Comparison of ENCODE assay signal across 10 cellular contexts in genomic region chr1:40663324-40664166, GRCh38. TPM values are rescaled to one million over a fixed set of nuclear protein-coding genes. Genes with fewer than 3 reads are reported as not detected.
DNase-seq lines count a peak whose midpoint lies in the region; ATAC-seq and TF ChIP-seq lines count a peak whose summit lies in the region.
"Had no signal": no experiment of that assay in that cellular context is flagged by ENCODE, and none has a peak within 500 bp of the region (broad histone marks: within the 10 kb centered on the region; RNA-seq: fewer than 3 reads in every experiment).

No MANE protein-coding gene starts in this region.

- no peak overlapping the region for H2AK5ac ChIP-seq in mesenchymal stem cell (ENCODE audit: low read length, severe bottlenecking)

- no peak overlapping the region for H4K91ac ChIP-seq in mesenchymal stem cell (ENCODE audit: low read length)

- no peak overlapping the region for H3K18ac ChIP-seq in mesenchymal stem cell (ENCODE audit: low read depth in 1 of 2, low read length in 2 of 2)

- H3K4me1 ChIP-seq in Loucy (ENCODE audit: insufficient read depth, low read length, poor library complexity, severe bottlenecking) (peaks cover 58% of the 10 kb centered on the region), mucosa of rectum (ENCODE audit: control insufficient read depth in 2 of 2, insufficient read depth in 2 of 2, low read length in 2 of 2) (peaks cover 3 to 9% of the 10 kb centered on the region in 2 donors), mesenchymal stem cell (ENCODE audit: control insufficient read depth, insufficient read depth, low read depth, low read length) (peaks cover 13% of the 10 kb centered on the region)

- ATAC-seq in SK-N-SH treated with all-trans-retinoic acid at 6 μM for 48 hours (no peak), GM21390 (IDR thresholded peaks at IDR 0.05; ENCODE audit: unreplicated experiment) (no peak)

- H2AFZ ChIP-seq in Loucy (ENCODE audit: low read length) (no peak overlapping the region), mesenchymal stem cell (ENCODE audit: low read depth, low read length) (no peak overlapping the region)
- H2AFZ ChIP-seq: hepatocyte had no signal

- H3K14ac ChIP-seq in mesenchymal stem cell (ENCODE audit: low read length in 2 of 2) = no peak overlapping the region

- H3K9me3 ChIP-seq in Loucy (ENCODE audit: insufficient read depth, low read depth, low read length) (no peaks in the 10 kb centered on the region), mucosa of rectum (ENCODE audit: control insufficient read depth in 2 of 2, low read length in 2 of 2) (no peaks in the 10 kb centered on the region), mesenchymal stem cell (ENCODE audit: control insufficient read depth, low read length) (no peaks in the 10 kb centered on the region)

- H3K27me3 ChIP-seq in Loucy (ENCODE audit: insufficient read depth, low read length, poor library complexity, severe bottlenecking) = no peaks in the 10 kb centered on the region
- H3K27me3 ChIP-seq in mucosa of rectum (ENCODE audit: control insufficient read depth in 2 of 2, insufficient read depth in 2 of 2, low read length in 2 of 2) = no peaks in the 10 kb centered on the region
- H3K27me3 ChIP-seq in mesenchymal stem cell (ENCODE audit: control insufficient read depth in 1 of 2, insufficient read depth in 1 of 2, low read length in 2 of 2) = peaks cover 43 to 66% of the 10 kb centered on the region in 2 experiments
- H3K27me3 ChIP-seq: hepatocyte had no signal

- H3K9ac ChIP-seq in Loucy (ENCODE audit: low read depth, low read length, poor library complexity, severe bottlenecking) (peak overlapping the region; percentile 64), mucosa of rectum (ENCODE audit: low read depth in 1 of 2, low read length in 2 of 2) (no peak overlapping the region), mesenchymal stem cell (ENCODE audit: low read length) (no peak overlapping the region)

- no peak overlapping the region for H2BK120ac ChIP-seq in mesenchymal stem cell (ENCODE audit: low read depth, low read length)

- H3K27ac ChIP-seq in mucosa of rectum (ENCODE audit: low read depth in 2 of 2, low read length in 2 of 2) = peak overlapping the region; percentile 23 to 42
- no peak overlapping the region for H3K27ac ChIP-seq in mesenchymal stem cell (ENCODE audit: low read length, poor library complexity, severe bottlenecking)
- H3K27ac ChIP-seq: hepatocyte had no signal

- H3K23ac ChIP-seq in mesenchymal stem cell (ENCODE audit: low read length in 2 of 2) = no peak overlapping the region

- no peaks in the 10 kb centered on the region for H3K79me1 ChIP-seq in mesenchymal stem cell (replicated peaks; ENCODE audit: low read length, poor library complexity, severe bottlenecking)

- TF ChIP-seq CTCF in Loucy (conservative IDR thresholded peaks at IDR 0.05; ENCODE audit: low read length) = no peak

- no peak overlapping the region for H2BK15ac ChIP-seq in mesenchymal stem cell (ENCODE audit: low read depth, poor library complexity, severe bottlenecking)

- H2BK12ac ChIP-seq in mesenchymal stem cell (ENCODE audit: low read length in 2 of 2) = no peak overlapping the region

- H3K4ac ChIP-seq in mesenchymal stem cell (ENCODE audit: low read depth in 1 of 2, low read length in 2 of 2) = no peak overlapping the region

- H3K79me2 ChIP-seq in Loucy (ENCODE audit: insufficient read depth, low read length) = peaks cover 39% of the 10 kb centered on the region; the same call in 1 of the 2 replicates
- H3K79me2 ChIP-seq: hepatocyte had no signal

- no peak overlapping the region for H4K8ac ChIP-seq in mesenchymal stem cell (ENCODE audit: low read length)

- WGBS in mesenchymal stem cell = 36% methylated on average over 7 of the region's 8 CpGs

- no peak overlapping the region for H2BK5ac ChIP-seq in mesenchymal stem cell (ENCODE audit: low read depth, low read length, poor library complexity, severe bottlenecking)

- no peaks in the 10 kb centered on the region for H3F3A ChIP-seq in Loucy (ENCODE audit: low read depth)

- DNase-seq in D341Med (ENCODE audit: low spot score) (peak; percentile 70), cerebellum (ENCODE audit: low spot score) (no peak), mesenchymal stem cell (no peak), NCI-H510A treated with DMSO at 0.1 percent for 48 hours (lab: John Stamatoyannopoulos, UW) (no peak)
- DNase-seq: NCI-H2029 treated with DMSO at 0.1 percent for 48 hours had no signal

- H3K4me3 ChIP-seq in Loucy (ENCODE audit: low read length, poor library complexity, severe bottlenecking) (peak overlapping the region; percentile 74), mucosa of rectum (ENCODE audit: low read length in 2 of 2) (no peak overlapping the region), mesenchymal stem cell (ENCODE audit: insufficient read depth in 1 of 2, low read depth in 1 of 2, low read length in 2 of 2) (no peak overlapping the region)
- H3K4me3 ChIP-seq: hepatocyte had no signal

- no peaks in the 10 kb centered on the region for H3K36me3 ChIP-seq in Loucy (ENCODE audit: insufficient read depth, low read length)
- H3K36me3 ChIP-seq in mucosa of rectum (ENCODE audit: control insufficient read depth in 2 of 2, insufficient read depth in 2 of 2, low read length in 2 of 2) = peaks cover 0 to 4% of the 10 kb centered on the region in 2 donors
- H3K36me3 ChIP-seq in mesenchymal stem cell (ENCODE audit: control insufficient read depth in 1 of 2, insufficient read depth in 2 of 2, low read depth in 1 of 2, low read length in 2 of 2) = no peaks in the 10 kb centered on the region

- H4K20me1 ChIP-seq in Loucy (ENCODE audit: insufficient read depth, low read length, poor library complexity, severe bottlenecking) = peaks cover 15% of the 10 kb centered on the region

- peak overlapping the region; percentile 77 for H3K4me2 ChIP-seq in Loucy (ENCODE audit: low read depth, low read length, poor library complexity, severe bottlenecking)
- no peak overlapping the region for H3K4me2 ChIP-seq in mesenchymal stem cell (ENCODE audit: low read length, poor library complexity, severe bottlenecking)
- H3K4me2 ChIP-seq: hepatocyte had no signal

- no peaks in the 10 kb centered on the region for H3K9me2 ChIP-seq in Loucy (replicated peaks; ENCODE audit: low read depth, low read length)

TF ChIP-seq in SK-N-SH treated with all-trans-retinoic acid at 6 μM for 48 hours, 23 proteins besides CTCF, POLR2A, EP300 and RAD21:
- no peak for TF ChIP-seq ISL1 (CRISPR knock-in tag; IDR thresholded peaks at IDR 0.05)
- TF ChIP-seq TCF4 (CRISPR knock-in tag; IDR thresholded peaks at IDR 0.05; ENCODE audit: borderline replicate concordance) = peak; percentile 73; the same call in 1 of the 2 replicates

RNA-seq across cellular contexts. Expression of gene RIMS3, which starts 1.9 kb away (rescaled TPM):
- total RNA-seq in cerebellum = 28.9 TPM
- polyA plus RNA-seq in mesenchymal stem cell (2013, experiment 1 of 2) = 0.33 TPM
- 0.38 TPM for polyA plus RNA-seq in mesenchymal stem cell (2013, experiment 2 of 2)

RNA-seq across cellular contexts. Expression of gene NFYC, which starts 28.0 kb away (rescaled TPM):
- total RNA-seq in cerebellum = 41.5 TPM
- 32.5 TPM for polyA plus RNA-seq in mesenchymal stem cell (2013, experiment 1 of 2)
- 32.5 TPM for polyA plus RNA-seq in mesenchymal stem cell (2013, experiment 2 of 2)
